17 cellular contexts compared by ENCODE assay signal in the genomic region with DNA sequence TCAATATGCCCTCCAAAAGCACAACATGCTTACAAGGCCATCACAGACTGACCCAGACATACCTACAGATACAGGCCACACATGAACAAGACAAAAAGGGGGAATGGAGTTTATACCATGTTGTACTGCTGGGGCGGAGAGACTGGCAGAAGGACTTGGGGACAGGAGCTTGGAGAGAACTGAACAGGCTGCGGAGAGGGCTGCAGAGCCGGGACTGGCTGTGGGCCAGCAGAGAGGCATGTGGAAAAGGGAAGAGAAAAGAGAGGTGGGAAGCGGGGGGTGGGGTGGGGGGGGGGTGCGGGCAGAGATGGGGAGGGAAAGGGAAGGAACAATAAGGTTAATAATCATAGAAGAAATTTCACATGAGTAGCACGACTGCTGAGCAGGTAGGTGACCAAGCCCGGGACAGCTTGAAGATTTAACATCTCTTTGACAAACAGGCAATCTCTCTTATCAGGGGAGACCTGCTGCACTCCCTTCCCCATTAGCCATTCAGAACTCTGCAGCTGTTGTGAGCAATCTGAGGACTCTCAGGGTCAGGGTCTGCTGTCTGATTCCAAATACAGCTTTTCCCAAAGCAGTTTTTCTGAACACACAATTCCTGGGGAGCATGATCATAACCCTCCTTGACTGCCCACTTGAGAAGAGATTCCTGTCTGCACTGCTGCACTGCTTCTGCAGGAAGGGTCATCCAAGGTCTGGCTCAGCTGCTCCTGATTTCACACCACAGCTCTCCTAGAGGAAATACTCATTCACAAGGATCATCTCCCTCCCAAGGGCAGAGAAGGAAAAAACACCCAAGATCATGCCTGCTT. TPM values are rescaled to one million over a fixed set of nuclear protein-coding genes. Genes with fewer than 3 reads are reported as not detected.
DNase-seq lines count a peak whose midpoint lies in the region; ATAC-seq and FAIRE-seq lines count a peak whose summit lies in the region.
"Had no signal": no experiment of that assay in that cellular context is flagged by ENCODE, and none has a peak within 500 bp of the region (broad histone marks: within the 10 kb centered on the region; RNA-seq: fewer than 3 reads in every experiment).

No MANE protein-coding gene starts in this region.

- no peaks in the 10 kb centered on the region for H3K4me1 Mint-ChIP-seq in stimulated activated memory B cell treated with anti-CD40 and anti-IgM and Interleukin-4, amounts not matched to agents 10 μg/mL and 1 μg/mL and 100 μg/mL, for 72 hours

- H3K27me3 ChIP-seq in adipocyte (replicated peaks; ENCODE audit: control insufficient read depth, insufficient read depth, low read length) = no peaks in the 10 kb centered on the region
- no peaks in the 10 kb centered on the region for H3K27me3 ChIP-seq in right cardiac atrium (ENCODE audit: control insufficient read depth, insufficient read depth)
- H3K27me3 ChIP-seq: testis had no signal

- intact Hi-C loops in right cardiac atrium (cut with DNase I) = no loop called here

- peak overlapping the region; percentile 52 for H3K27ac Mint-ChIP-seq in stimulated activated memory B cell treated with anti-CD40 and anti-IgM and Interleukin-4, amounts not matched to agents 10 μg/mL and 1 μg/mL and 100 μg/mL, for 72 hours
- H3K27ac Mint-ChIP-seq: activated CD8-positive, alpha-beta T cell treated with anti-CD3 and anti-CD28 coated beads, Interleukin-2, amount 10 ng/mL, durations not matched to agents 7 days and 5 days; activated naive CD8-positive, alpha-beta T cell had no signal

- FAIRE-seq in urothelium cell line (lab: Jason Lieb, UNC) = no peak
- FAIRE-seq: A204.1, GM18507 had no signal

- H3K27me3 Mint-ChIP-seq in stimulated activated memory B cell treated with anti-CD40 and anti-IgM and Interleukin-4, amounts not matched to agents 10 μg/mL and 1 μg/mL and 100 μg/mL, for 72 hours = no peaks in the 10 kb centered on the region
- H3K27me3 Mint-ChIP-seq: activated naive CD8-positive, alpha-beta T cell had no signal

- H3K9ac ChIP-seq in adipocyte (ENCODE audit: low read length) = peak overlapping the region; percentile 25

- H3K4me3 ChIP-seq in adipocyte (ENCODE audit: low read length) (no peak overlapping the region), right cardiac atrium (ENCODE audit: low read length) (no peak overlapping the region)
- H3K4me3 ChIP-seq: testis had no signal

- H3K9me3 ChIP-seq in adipocyte (ENCODE audit: control insufficient read depth, low read length) (no peaks in the 10 kb centered on the region), right cardiac atrium (ENCODE audit: control insufficient read depth, low read length) (no peaks in the 10 kb centered on the region)
- H3K9me3 ChIP-seq: testis had no signal

- ATAC-seq in right cardiac atrium = peak; percentile 66 to 67
- ATAC-seq in stimulated activated memory B cell treated with anti-CD40 and anti-IgM and Interleukin-4, amounts not matched to agents 10 μg/mL and 1 μg/mL and 100 μg/mL, for 72 hours = no peak
- ATAC-seq: activated CD8-positive, alpha-beta T cell treated with anti-CD3 and anti-CD28 coated beads, Interleukin-2, amount 10 ng/mL, durations not matched to agents 7 days and 5 days had no signal

- 45% methylated on average over 7 of the region's 7 CpGs for WGBS in right cardiac atrium

- H3K4me1 ChIP-seq in adipocyte (ENCODE audit: control insufficient read depth, insufficient read depth, low read length) (peaks cover 10% of the 10 kb centered on the region), right cardiac atrium (ENCODE audit: control insufficient read depth, insufficient read depth, low read length) (peaks cover 4% of the 10 kb centered on the region)

- peaks cover 44% of the 10 kb centered on the region for H3K36me3 ChIP-seq in adipocyte (ENCODE audit: control insufficient read depth, insufficient read depth, low read length, severe bottlenecking)

- H3K36me3 Mint-ChIP-seq in stimulated activated memory B cell treated with anti-CD40 and anti-IgM and Interleukin-4, amounts not matched to agents 10 μg/mL and 1 μg/mL and 100 μg/mL, for 72 hours = peaks cover 65% of the 10 kb centered on the region

- no peaks in the 10 kb centered on the region for H3K9me3 Mint-ChIP-seq in stimulated activated memory B cell treated with anti-CD40 and anti-IgM and Interleukin-4, amounts not matched to agents 10 μg/mL and 1 μg/mL and 100 μg/mL, for 72 hours

- no peak overlapping the region for H3K4me3 Mint-ChIP-seq in stimulated activated memory B cell treated with anti-CD40 and anti-IgM and Interleukin-4, amounts not matched to agents 10 μg/mL and 1 μg/mL and 100 μg/mL, for 72 hours
- H3K4me3 Mint-ChIP-seq: activated CD8-positive, alpha-beta T cell treated with anti-CD3 and anti-CD28 coated beads, Interleukin-2, amount 10 ng/mL, durations not matched to agents 7 days and 5 days; activated naive CD8-positive, alpha-beta T cell had no signal

- DNase-seq in NCI-H1694 treated with DMSO at 0.1 percent for 48 hours (lab: John Stamatoyannopoulos, UW) = peak; percentile 17
- DNase-seq in NCI-H1694 (lab: John Stamatoyannopoulos, UW) = no peak
- no peak for DNase-seq in adipocyte (ENCODE audit: low read depth)
- DNase-seq in right cardiac atrium = peak in 1 of 3 donors; percentile 55
- no peak for DNase-seq in HUDEP-2 (lab: John Stamatoyannopoulos, UW; ENCODE audit: unreplicated experiment in 76 of 76)
- no peak for DNase-seq in superior temporal gyrus (ENCODE audit: extremely low spot score)
- DNase-seq in urothelium cell line (ENCODE audit: low spot score) = no peak
- DNase-seq: activated CD8-positive, alpha-beta T cell treated with anti-CD3 and anti-CD28 coated beads, Interleukin-2, amount 10 ng/mL, durations not matched to agents 7 days and 5 days; DMS53; effector CD4-positive, alpha-beta T cell; hippocampal formation; SW 1271; testis had no signal

- no peak overlapping the region for H3K27ac ChIP-seq in right cardiac atrium (ENCODE audit: low read length)
- H3K27ac ChIP-seq: testis had no signal

RNA-seq across cellular contexts. Expression of gene STAC3, which starts 21.6 kb away (rescaled TPM):
- total RNA-seq in right cardiac atrium = 1 to 10 TPM in 3 of 4 donors, under 1 TPM in 1; 0.91 to 2.3 (median 1.6) TPM
- polyA plus RNA-seq in right cardiac atrium = 1.2 TPM

RNA-seq across cellular contexts. Expression of gene SHMT2, which starts 43.0 kb away (rescaled TPM):
- 10 to 100 TPM; 27.4 to 33.2 (median 29.9) TPM for total RNA-seq in right cardiac atrium
- polyA plus RNA-seq in right cardiac atrium = 17.9 TPM

RNA-seq across cellular contexts. Expression of gene NXPH4, which starts 56.0 kb away (rescaled TPM):
- under 1 TPM in 3 of 4 donors, not detected in 1; 0.11 to 0.39 (median 0.29) TPM for total RNA-seq in right cardiac atrium
- polyA plus RNA-seq in right cardiac atrium = 1.2 TPM
